ENCODE assay signal across 1 cellular context in genomic region chr9:129093602-129094386, GRCh38.
TF ChIP-seq lines count a peak whose summit lies in the region.

No MANE protein-coding gene starts in this region.

TF ChIP-seq in HEK293, 187 proteins besides CTCF, POLR2A, EP300 and RAD21:
- no peak for TF ChIP-seq KLF1 (tag by site-specific recombination; IDR thresholded peaks at IDR 0.05)
- TF ChIP-seq ZNF10 (tag by site-specific recombination; IDR thresholded peaks at IDR 0.05) = peak; percentile 96
- peak; percentile 48 for TF ChIP-seq ZIC2 (tag by site-specific recombination; IDR thresholded peaks at IDR 0.05)
- TF ChIP-seq ZNF701 (tag by site-specific recombination; IDR thresholded peaks at IDR 0.05) = no peak
